Comparison of ENCODE assay signal across 8 cellular contexts in the genomic region with DNA sequence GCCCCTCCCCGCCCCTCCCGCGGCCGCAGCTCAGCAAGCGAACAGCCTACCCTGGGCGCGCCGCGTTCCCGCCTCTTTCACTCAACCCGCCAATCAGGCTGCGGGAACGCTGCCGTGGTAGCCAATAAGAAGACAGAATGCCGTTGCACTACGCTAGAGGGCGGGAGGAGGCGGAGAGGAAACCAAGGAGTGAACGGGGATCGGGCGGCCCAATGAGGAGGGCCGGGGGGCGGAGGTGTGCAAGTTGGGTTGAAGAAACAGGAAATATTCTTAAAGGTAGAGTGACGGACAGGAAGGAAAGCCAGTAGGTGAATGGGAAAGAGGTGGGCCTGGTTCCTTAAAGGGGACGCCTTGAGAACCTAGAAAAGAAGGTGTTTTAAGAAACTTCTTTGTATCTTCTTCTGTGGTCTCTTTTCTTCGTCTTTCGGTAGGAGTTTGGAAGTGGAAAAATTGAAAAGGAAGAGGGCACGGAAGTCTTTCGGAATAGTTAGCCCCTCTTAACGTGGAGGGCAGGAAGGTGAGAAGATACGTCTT. TPM values are rescaled to one million over a fixed set of nuclear protein-coding genes. Genes with fewer than 3 reads are reported as not detected.
A peak's percentile ranks its signal among the peaks of the same experiment; 100 is the strongest.
DNase-seq lines count a peak whose midpoint lies in the region; ATAC-seq lines count a peak whose summit lies in the region.

No MANE protein-coding gene starts in this region.

- H3K4me2 ChIP-seq in BLaER1: peak overlapping the region; percentile 91

- peak overlapping the region; percentile 78 for H3K4me3 ChIP-seq in BLaER1

- ATAC-seq in GM19351 (IDR thresholded peaks at IDR 0.05; ENCODE audit: unreplicated experiment) (peak; percentile 89), HG03469 (IDR thresholded peaks at IDR 0.05; ENCODE audit: unreplicated experiment) (peak; percentile 92), left lobe of liver (peak; percentile 85)

- DNase-seq in NCI-H526 (lab: John Stamatoyannopoulos, UW) (peak; percentile 96 to 97), dermis blood vessel endothelial cell (peak; percentile 99), left lobe of liver (ENCODE audit: low spot score) (peak; percentile 100)
- peak; percentile 98 for DNase-seq in activated CD4-positive, alpha-beta T cell treated with anti-CD3 and anti-CD28 coated beads, Interleukin-2, amount 50 U/mL, for 1 hour
- DNase-seq in stimulated activated CD4-positive, alpha-beta T cell treated with anti-CD3 and anti-CD28 coated beads, Interleukin-2, amount 100 ng/mL, for 24 hours: peak; percentile 97 to 99

- H3K9ac ChIP-seq in BLaER1: peak overlapping the region; percentile 82

- peak overlapping the region; percentile 79 for H3K27ac ChIP-seq in BLaER1

- H3K36me3 ChIP-seq in BLaER1: no peaks in the 10 kb centered on the region

- H3K9me3 ChIP-seq in BLaER1: no peaks in the 10 kb centered on the region

- H3K4me1 ChIP-seq in BLaER1: peaks cover 33% of the 10 kb centered on the region

- H3K27me3 ChIP-seq in BLaER1: peaks cover 14% of the 10 kb centered on the region

- no peaks in the 10 kb centered on the region for H4K20me1 ChIP-seq in BLaER1

RNA-seq across cellular contexts. Expression of gene USF3, which starts 0.3 kb away (rescaled TPM):
- 6.5 and 12.3 TPM in 2 replicates for total RNA-seq in dermis blood vessel endothelial cell
- total RNA-seq in left lobe of liver: 17.9 TPM

RNA-seq across cellular contexts. Expression of gene NAA50, which starts 49.3 kb away (rescaled TPM):
- total RNA-seq in dermis blood vessel endothelial cell: 200 and 201 TPM in 2 replicates
- total RNA-seq in left lobe of liver: 54.7 TPM

RNA-seq across cellular contexts. Expression of gene ATP6V1A, which starts 50.1 kb away (rescaled TPM):
- total RNA-seq in dermis blood vessel endothelial cell (150 and 196 TPM in 2 replicates), left lobe of liver (48.8 TPM)

Comparison
In these comparisons a context has a peak if more than half of its experiments do, and no peak if none do; other contexts are left out.
1. Peak in every context shown above with its lines: DNase-seq, ATAC-seq, H3K4me3 ChIP-seq and H3K27ac ChIP-seq.